ENCODE assay signal across 2 cellular contexts in the genomic region with DNA sequence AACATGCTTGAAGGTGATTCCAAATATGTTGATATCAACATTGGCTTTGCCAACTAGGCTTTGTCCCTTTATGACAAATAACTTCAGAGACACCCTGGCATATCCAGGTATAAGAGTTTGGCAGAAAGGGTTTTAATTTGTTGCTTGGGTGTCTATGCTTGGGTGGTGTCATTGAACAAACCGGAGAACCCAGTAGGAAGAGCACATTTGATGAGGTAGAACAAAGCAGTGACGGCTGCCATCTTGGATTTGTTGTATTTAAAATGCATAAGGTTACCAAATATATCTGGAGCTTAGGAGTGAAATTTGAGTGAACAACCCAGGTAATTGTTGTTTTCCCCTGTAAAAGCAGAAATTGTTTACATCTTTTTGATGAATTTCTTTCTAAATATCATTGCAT.
TF ChIP-seq lines count a peak whose summit lies in the region.

No MANE protein-coding gene starts in this region.

TF ChIP-seq in IMR-90, 13 proteins besides CTCF, POLR2A, EP300 and RAD21:
- TF ChIP-seq RCOR1 (IDR thresholded peaks at IDR 0.05; ENCODE audit: insufficient replicate concordance, low read length) (no peak), NFE2L2 (IDR thresholded peaks at IDR 0.05; ENCODE audit: low read depth, low read length) (no peak), FOS (IDR thresholded peaks at IDR 0.05; ENCODE audit: low read depth, low read length) (no peak)
- TF ChIP-seq, protein P1, sequence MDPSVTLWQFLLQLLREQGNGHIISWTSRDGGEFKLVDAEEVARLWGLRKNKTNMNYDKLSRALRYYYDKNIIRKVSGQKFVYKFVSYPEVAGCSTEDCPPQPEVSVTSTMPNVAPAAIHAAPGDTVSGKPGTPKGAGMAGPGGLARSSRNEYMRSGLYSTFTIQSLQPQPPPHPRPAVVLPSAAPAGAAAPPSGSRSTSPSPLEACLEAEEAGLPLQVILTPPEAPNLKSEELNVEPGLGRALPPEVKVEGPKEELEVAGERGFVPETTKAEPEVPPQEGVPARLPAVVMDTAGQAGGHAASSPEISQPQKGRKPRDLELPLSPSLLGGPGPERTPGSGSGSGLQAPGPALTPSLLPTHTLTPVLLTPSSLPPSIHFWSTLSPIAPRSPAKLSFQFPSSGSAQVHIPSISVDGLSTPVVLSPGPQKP (IDR thresholded peaks at IDR 0.05; ENCODE audit: borderline replicate concordance, low read depth, low read length), result no peak
TF ChIP-seq in IMR-90: peak in this region for 0.

TF ChIP-seq in GM12878, 131 proteins besides CTCF, POLR2A, EP300 and RAD21:
- peak; percentile 63; the same call in 1 of the 2 replicates for TF ChIP-seq YY1 (IDR thresholded peaks at IDR 0.05; ENCODE audit: low read depth, low read length)
- TF ChIP-seq, protein P2, sequence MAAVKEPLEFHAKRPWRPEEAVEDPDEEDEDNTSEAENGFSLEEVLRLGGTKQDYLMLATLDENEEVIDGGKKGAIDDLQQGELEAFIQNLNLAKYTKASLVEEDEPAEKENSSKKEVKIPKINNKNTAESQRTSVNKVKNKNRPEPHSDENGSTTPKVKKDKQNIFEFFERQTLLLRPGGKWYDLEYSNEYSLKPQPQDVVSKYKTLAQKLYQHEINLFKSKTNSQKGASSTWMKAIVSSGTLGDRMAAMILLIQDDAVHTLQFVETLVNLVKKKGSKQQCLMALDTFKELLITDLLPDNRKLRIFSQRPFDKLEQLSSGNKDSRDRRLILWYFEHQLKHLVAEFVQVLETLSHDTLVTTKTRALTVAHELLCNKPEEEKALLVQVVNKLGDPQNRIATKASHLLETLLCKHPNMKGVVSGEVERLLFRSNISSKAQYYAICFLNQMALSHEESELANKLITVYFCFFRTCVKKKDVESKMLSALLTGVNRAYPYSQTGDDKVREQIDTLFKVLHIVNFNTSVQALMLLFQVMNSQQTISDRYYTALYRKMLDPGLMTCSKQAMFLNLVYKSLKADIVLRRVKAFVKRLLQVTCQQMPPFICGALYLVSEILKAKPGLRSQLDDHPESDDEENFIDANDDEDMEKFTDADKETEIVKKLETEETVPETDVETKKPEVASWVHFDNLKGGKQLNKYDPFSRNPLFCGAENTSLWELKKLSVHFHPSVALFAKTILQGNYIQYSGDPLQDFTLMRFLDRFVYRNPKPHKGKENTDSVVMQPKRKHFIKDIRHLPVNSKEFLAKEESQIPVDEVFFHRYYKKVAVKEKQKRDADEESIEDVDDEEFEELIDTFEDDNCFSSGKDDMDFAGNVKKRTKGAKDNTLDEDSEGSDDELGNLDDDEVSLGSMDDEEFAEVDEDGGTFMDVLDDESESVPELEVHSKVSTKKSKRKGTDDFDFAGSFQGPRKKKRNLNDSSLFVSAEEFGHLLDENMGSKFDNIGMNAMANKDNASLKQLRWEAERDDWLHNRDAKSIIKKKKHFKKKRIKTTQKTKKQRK (IDR thresholded peaks at IDR 0.05; ENCODE audit: low read depth, low read length), result no peak
